Comparison of ENCODE assay signal across 8 cellular contexts in the genomic region with DNA sequence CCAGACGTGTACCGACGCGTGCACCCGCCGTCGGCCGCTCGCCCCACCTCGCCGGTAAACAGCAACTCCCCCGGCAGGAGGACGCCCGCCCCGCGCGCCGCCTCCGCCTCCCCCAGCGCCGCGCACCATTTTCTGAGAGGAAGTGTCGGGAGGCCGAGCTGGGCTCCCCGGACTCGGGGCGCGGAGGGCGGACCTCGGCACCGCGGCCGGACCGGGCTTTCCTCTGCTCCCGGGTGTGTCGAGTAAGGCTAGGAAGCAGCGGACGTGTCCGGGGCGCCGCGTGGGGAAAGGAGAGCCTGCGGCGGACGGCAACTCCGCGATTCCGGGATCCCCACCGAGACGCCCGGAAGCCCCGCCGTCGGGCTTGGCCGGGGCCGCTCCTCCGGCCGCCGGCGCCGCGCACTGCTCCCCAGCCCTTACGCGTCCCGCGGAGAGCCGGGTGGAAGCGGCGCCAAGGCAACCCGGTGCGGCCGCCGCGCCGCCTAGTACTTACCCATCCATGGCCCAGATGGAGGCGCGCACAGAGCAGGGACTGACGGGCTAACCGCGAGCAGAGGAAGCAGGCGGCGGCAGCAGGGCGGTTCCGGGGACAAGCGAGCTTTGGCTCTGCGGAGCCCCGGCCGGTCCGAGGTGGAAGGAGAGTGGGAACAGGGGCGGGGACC. TPM values are rescaled to one million over a fixed set of nuclear protein-coding genes. Genes with fewer than 3 reads are reported as not detected.
DNase-seq lines count a peak whose midpoint lies in the region; FAIRE-seq and TF ChIP-seq lines count a peak whose summit lies in the region.

A gene with protein sequence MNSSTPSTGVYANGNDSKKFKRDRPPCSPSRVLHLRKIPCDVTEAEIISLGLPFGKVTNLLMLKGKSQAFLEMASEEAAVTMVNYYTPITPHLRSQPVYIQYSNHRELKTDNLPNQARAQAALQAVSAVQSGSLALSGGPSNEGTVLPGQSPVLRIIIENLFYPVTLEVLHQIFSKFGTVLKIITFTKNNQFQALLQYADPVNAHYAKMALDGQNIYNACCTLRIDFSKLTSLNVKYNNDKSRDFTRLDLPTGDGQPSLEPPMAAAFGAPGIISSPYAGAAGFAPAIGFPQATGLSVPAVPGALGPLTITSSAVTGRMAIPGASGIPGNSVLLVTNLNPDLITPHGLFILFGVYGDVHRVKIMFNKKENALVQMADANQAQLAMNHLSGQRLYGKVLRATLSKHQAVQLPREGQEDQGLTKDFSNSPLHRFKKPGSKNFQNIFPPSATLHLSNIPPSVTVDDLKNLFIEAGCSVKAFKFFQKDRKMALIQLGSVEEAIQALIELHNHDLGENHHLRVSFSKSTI (minus strand): TSS at position 643 of the 662 bp plus-strand sequence. CDS start 35,754 bp downstream, outside the sequence.

- peak within 1 kb of the TSS; percentile 100 for H2BK15ac ChIP-seq in neuronal stem cell (ENCODE audit: low read length)

- no peaks in the 10 kb centered on the region for H3K27me3 Mint-ChIP-seq in Calu3 (ENCODE audit: unreplicated experiment)

- DNase-seq in Calu3 = peak; percentile 77
- peak; percentile 85 for DNase-seq in GM20000 (ENCODE audit: low spot score)
- DNase-seq in HT1080 (ENCODE audit: low read depth) = peak; percentile 78
- peak; percentile 72 for DNase-seq in RCC 7860 (ENCODE audit: low spot score)
- peak; percentile 80 for DNase-seq in activated gamma-delta T cell treated with Interleukin-2 at 50 U/mL for 16 hours
- peak; percentile 71 to 89 for DNase-seq in foreskin fibroblast
- DNase-seq in neuronal stem cell (ENCODE audit: low spot score) = peak; percentile 70

- no peak within 1 kb of the TSS for H4K8ac ChIP-seq in neuronal stem cell (ENCODE audit: low read depth, low read length)

- H3K4me2 ChIP-seq in neuronal stem cell (ENCODE audit: insufficient read depth, low read length, poor library complexity, severe bottlenecking) = peak within 1 kb of the TSS; percentile 54

- peak within 1 kb of the TSS; percentile 80 for H3K4me3 Mint-ChIP-seq in Calu3 (ENCODE audit: low read depth, unreplicated experiment)

- H3K9ac ChIP-seq in neuronal stem cell (ENCODE audit: low read depth, low read length, poor library complexity) = peak within 1 kb of the TSS; percentile 99

- FAIRE-seq in RCC 7860 (lab: Jason Lieb, UNC) = no peak

- H4K91ac ChIP-seq in neuronal stem cell (ENCODE audit: low read depth, low read length, poor library complexity) = no peak within 1 kb of the TSS

- peak within 1 kb of the TSS; percentile 95 for H2BK5ac ChIP-seq in neuronal stem cell (ENCODE audit: low read length)

- peak within 1 kb of the TSS; percentile 98 for H3K18ac ChIP-seq in neuronal stem cell (ENCODE audit: low read length)

- H3K36me3 Mint-ChIP-seq in Calu3 (ENCODE audit: insufficient read depth, unreplicated experiment) = peaks cover 36% of the 10 kb centered on the region

- H3K4me1 ChIP-seq in neuronal stem cell (ENCODE audit: control insufficient read depth in 2 of 2, insufficient read depth in 1 of 2, low read depth in 1 of 2, low read length in 2 of 2) = peaks cover 0 to 3% of the 10 kb centered on the region in 2 donors

- H3K79me1 ChIP-seq in neuronal stem cell (ENCODE audit: low read depth, low read length) = no peaks in the 10 kb centered on the region

- H2BK12ac ChIP-seq in neuronal stem cell (ENCODE audit: low read length) = no peak within 1 kb of the TSS

- H2BK120ac ChIP-seq in neuronal stem cell (ENCODE audit: low read depth, low read length) = no peak within 1 kb of the TSS

- H3K4me3 ChIP-seq in foreskin fibroblast (ENCODE audit: low read depth in 1 of 2, low read length in 2 of 2) (peak within 1 kb of the TSS; percentile 88 to 96), neuronal stem cell (ENCODE audit: low read length in 2 of 2) (peak within 1 kb of the TSS; percentile 92 to 94)

- H2AFZ ChIP-seq in neuronal stem cell (ENCODE audit: low read length) = peak within 1 kb of the TSS; percentile 98

- CTCF ChIA-PET in Calu3 (lab: Charles Lee) = interaction anchor here (0.7 to 2.0 kb wide), 5 partner anchors 61 to 303 kb away, joined by 3 to 6 read pairs (median 4); no protein-coding TSS in a partner anchor

- peaks cover 21% of the 10 kb centered on the region for H3K4me1 Mint-ChIP-seq in Calu3 (ENCODE audit: low read depth, unreplicated experiment)

- intact Hi-C loops in Calu3 (cut with micrococcal nuclease; ENCODE audit: unreplicated experiment) = loop anchor here (2.0 to 5.0 kb wide), 3 partner anchors 76 to 221 kb away; no protein-coding TSS in a partner anchor

- peak within 1 kb of the TSS; percentile 94 for H3K14ac ChIP-seq in neuronal stem cell (ENCODE audit: low read length)

- H3K36me3 ChIP-seq in neuronal stem cell (replicated peaks in 1 of 2; ENCODE audit: control insufficient read depth in 2 of 2, insufficient read depth in 2 of 2, low read length in 2 of 2) = peaks cover 0 to 2% of the 10 kb centered on the region in 2 donors

- peak within 1 kb of the TSS; percentile 84 for H3K4ac ChIP-seq in neuronal stem cell (ENCODE audit: low read length)

- no peaks in the 10 kb centered on the region for H3K9me3 Mint-ChIP-seq in Calu3 (ENCODE audit: low read depth, unreplicated experiment)

- H3K23ac ChIP-seq in neuronal stem cell (ENCODE audit: low read depth, low read length, poor library complexity) = peak within 1 kb of the TSS; percentile 100

- TF ChIP-seq CTCF in Calu3 (IDR thresholded peaks at IDR 0.05; ENCODE audit: unreplicated experiment) (no peak), GM20000 (IDR thresholded peaks at IDR 0.05; ENCODE audit: extremely low read depth, missing control alignments) (no peak), foreskin fibroblast (IDR thresholded peaks at IDR 0.05; ENCODE audit: low read depth, low read length) (no peak), subcutaneous adipose tissue (IDR thresholded peaks at IDR 0.05; ENCODE audit: low read depth) (no peak)

- no TSS peak for BruUV-seq in Calu3 (replicated peaks; lab: Mats Ljungman, UMichigan)

- no peaks in the 10 kb centered on the region for H3K27me3 ChIP-seq in neuronal stem cell (ENCODE audit: control insufficient read depth in 3 of 3, insufficient read depth in 3 of 3, low read depth in 1 of 3, low read length in 3 of 3)

- peak within 1 kb of the TSS; percentile 88 for H3K27ac Mint-ChIP-seq in Calu3 (ENCODE audit: unreplicated experiment)

- peak within 1 kb of the TSS; percentile 98 for H3K27ac ChIP-seq in neuronal stem cell (replicated peaks; ENCODE audit: low read length)

- no CpG with 5 or more reads among the region's 90 CpGs for WGBS in neuronal stem cell (ENCODE audit: extremely low coverage in 2 of 2, insufficient read length in 2 of 2, insufficient replicate concordance in 1 of 2), 2 donors

- H3K9me3 ChIP-seq in neuronal stem cell (replicated peaks in 1 of 2; ENCODE audit: control insufficient read depth in 2 of 2, insufficient read depth in 1 of 2, low read depth in 1 of 2, low read length in 2 of 2) = no peaks in the 10 kb centered on the region

- H2AK5ac ChIP-seq in neuronal stem cell (ENCODE audit: low read depth, low read length) = no peak within 1 kb of the TSS

RNA-seq across cellular contexts. Expression of the gene that starts here (rescaled TPM):
- total RNA-seq in Calu3 (2022) = 73.1 and 80.8 TPM in 2 replicates
- 19.4 and 49.5 TPM in 2 replicates for total RNA-seq in HT1080 (2014; rRNA removed; shearing (Covaris generic))
- 37.0 and 50.2 TPM in 2 replicates for polyA plus RNA-seq in HT1080 (2015; cell fraction: cytosol; rRNA removed)
- polyA plus RNA-seq in HT1080 (2015; cell fraction: nucleus; rRNA removed) = 40.3 and 50.0 TPM in 2 replicates
- 24.0 TPM for polyA plus RNA-seq in neuronal stem cell (2013, experiment 1 of 2)
- polyA plus RNA-seq in neuronal stem cell (2013, experiment 2 of 2) = 23.4 TPM
- total RNA-seq in subcutaneous adipose tissue = 10 to 100 TPM; 27.3 to 51.8 (median 37.9) TPM

Comparison
In these comparisons a context has a peak if more than half of its experiments do, and no peak if none do; other contexts are left out.
1. Peak in every context shown above with its lines: DNase-seq, H3K4me3 ChIP-seq and H3K27ac ChIP-seq.